Comparison of ENCODE assay signal across 16 cellular contexts in genomic region chr10:15201589-15202300, GRCh38. TPM values are rescaled to one million over a fixed set of nuclear protein-coding genes. Genes with fewer than 3 reads are reported as not detected.
DNase-seq lines count a peak whose midpoint lies in the region; ATAC-seq, FAIRE-seq and TF ChIP-seq lines count a peak whose summit lies in the region.
"Had no signal": no experiment of that assay in that cellular context is flagged by ENCODE, and none has a peak within 500 bp of the region (broad histone marks: within the 10 kb centered on the region; RNA-seq: fewer than 3 reads in every experiment).

No MANE protein-coding gene starts in this region.

- H3K27me3 ChIP-seq in HUES6 (ENCODE audit: control insufficient read depth, insufficient read depth, low read length): no peaks in the 10 kb centered on the region
- no peaks in the 10 kb centered on the region for H3K27me3 ChIP-seq in small intestine (ENCODE audit: control insufficient read depth in 2 of 2, insufficient read depth in 2 of 2, low read length in 2 of 2)
- H3K27me3 ChIP-seq: BE2C, right atrium auricular region, tibial nerve had no signal

- no peaks in the 10 kb centered on the region for H3K36me3 ChIP-seq in HUES6 (ENCODE audit: control insufficient read depth, insufficient read depth, low read length)
- H3K36me3 ChIP-seq in small intestine (ENCODE audit: control insufficient read depth in 2 of 2, insufficient read depth in 2 of 2, low read length in 2 of 2): no peaks in the 10 kb centered on the region
- H3K36me3 ChIP-seq: BE2C, right atrium auricular region had no signal

- in situ Hi-C loops in astrocyte of the spinal cord (cut with HindIII; ENCODE audit: low sequenced_read_pairs): no loop called here

- H3K4me1 ChIP-seq in HUES6 (ENCODE audit: control insufficient read depth, insufficient read depth, low read length) (peaks cover 29% of the 10 kb centered on the region), small intestine (ENCODE audit: control insufficient read depth in 2 of 2, insufficient read depth in 1 of 2, low read depth in 1 of 2, low read length in 1 of 2) (no peaks in the 10 kb centered on the region)
- H3K4me1 ChIP-seq: BE2C had no signal

- no peak for ATAC-seq in HG02763 (IDR thresholded peaks at IDR 0.05; ENCODE audit: unreplicated experiment)
- ATAC-seq in HG03469 (IDR thresholded peaks at IDR 0.05; ENCODE audit: unreplicated experiment): no peak
- ATAC-seq: activated CD8-positive, alpha-beta memory T cell treated with anti-CD3 and anti-CD28 coated beads, Interleukin-2, amount 10 ng/mL, durations not matched to agents 7 days and 5 days had no signal

- H3K4me3 ChIP-seq in HUES6 (ENCODE audit: low read depth, low read length): no peak overlapping the region
- no peak overlapping the region for H3K4me3 ChIP-seq in astrocyte of the spinal cord (ENCODE audit: low read depth, low read length)
- no peak overlapping the region for H3K4me3 ChIP-seq in small intestine (ENCODE audit: low read depth in 1 of 2, low read length in 2 of 2)
- H3K4me3 ChIP-seq: right atrium auricular region, tibial nerve had no signal

- 70 to 80% (median 77%) methylated on average over 6 of the region's 6 CpGs for WGBS in small intestine, 3 donors

- no peak for TF ChIP-seq CTCF in astrocyte of the spinal cord (IDR thresholded peaks at IDR 0.05; ENCODE audit: low read depth, low read length)

- FAIRE-seq in small intestine (lab: Jason Lieb, UNC): no peak

- H3K9me3 ChIP-seq in HUES6 (ENCODE audit: control insufficient read depth, insufficient read depth, low read depth, low read length) (no peaks in the 10 kb centered on the region), small intestine (ENCODE audit: control insufficient read depth, low read depth) (no peaks in the 10 kb centered on the region)
- H3K9me3 ChIP-seq: BE2C, right atrium auricular region, tibial nerve had no signal

- H3K9ac ChIP-seq in HUES6 (ENCODE audit: low read length): no peak overlapping the region

- H3K27ac ChIP-seq in HUES6 (ENCODE audit: low read depth, low read length) (peak overlapping the region; percentile 46; the same call in 1 of the 2 replicates), small intestine (ENCODE audit: low read depth in 1 of 2, low read length in 1 of 2) (no peak overlapping the region)
- H3K27ac ChIP-seq: right atrium auricular region, tibial nerve had no signal

- DNase-seq in AG08395 (ENCODE audit: low spot score) (peak; percentile 33), astrocyte of the spinal cord (ENCODE audit: low read depth, low spot score) (peak; percentile 69), kidney tubule cell (ENCODE audit: low spot score) (peak; percentile 77), small intestine (no peak), NCI-H345 treated with DMSO at 0.1 percent for 48 hours (lab: John Stamatoyannopoulos, UW; ENCODE audit: unreplicated experiment) (no peak)
- DNase-seq: activated CD8-positive, alpha-beta memory T cell treated with anti-CD3 and anti-CD28 coated beads, Interleukin-2, amount 10 ng/mL, durations not matched to agents 7 days and 5 days; activated naive CD8-positive, alpha-beta T cell treated with anti-CD3 and anti-CD28 coated beads, Interleukin-2, amount 10 ng/mL, durations not matched to agents 7 days and 5 days; BE2C; effector CD4-positive, alpha-beta T cell; hippocampal formation; NCI-H187 treated with DMSO at 0.1 percent for 48 hours had no signal

RNA-seq across cellular contexts. Expression of gene NMT2, which starts 33.3 kb away (rescaled TPM):
- polyA plus RNA-seq in small intestine: 10 to 100 TPM in 1 of 3 donors, 1 to 10 TPM in 2; 9.2 to 19.2 (median 9.4) TPM

Comparison
In these comparisons a context has a peak if more than half of its experiments do, and no peak if none do; other contexts are left out.
1. DNase-seq: peak in AG08395 (single experiment), astrocyte of the spinal cord (single experiment) and kidney tubule cell (single experiment); none in small intestine (single experiment) and NCI-H345 treated with DMSO at 0.1 percent for 48 hours (single experiment).